ENCODE assay signal across 23 cellular contexts in genomic region chr9:113775714-113776113, GRCh38.
"Had no signal": no experiment of that assay in that cellular context is flagged by ENCODE, and none has a peak within 500 bp of the region (broad histone marks: within the 10 kb centered on the region; RNA-seq: fewer than 3 reads in every experiment).

No MANE protein-coding gene starts in this region.

- H3K9me3 ChIP-seq: ovary, prostate gland, thoracic aorta had no signal

- H3K36me3 Mint-ChIP-seq: activated naive CD8-positive, alpha-beta T cell treated with anti-CD3 and anti-CD28 coated beads, Interleukin-2, amount 10 ng/mL, durations not matched to agents 7 days and 5 days; naive thymus-derived CD8-positive, alpha-beta T cell; T-cell; type B pancreatic cell had no signal

- DNase-seq: activated CD4-positive, alpha-beta T cell treated with anti-CD3 and anti-CD28 coated beads, Interleukin-2, amount 10 ng/mL, durations not matched to agents 7 days and 5 days; activated CD4-positive, CD25-positive, alpha-beta regulatory T cell treated with anti-CD3 and anti-CD28 coated beads, Interleukin-2, amount 50 U/mL, for 72 hours; activated CD8-positive, alpha-beta T cell treated with anti-CD3 and anti-CD28 coated beads, Interleukin-2, amount 10 ng/mL, durations not matched to agents 7 days and 5 days; activated naive CD4-positive, alpha-beta T cell treated with anti-CD3 and anti-CD28 coated beads for 36 hours; activated naive CD8-positive, alpha-beta T cell treated with anti-CD3 and anti-CD28 coated beads, Interleukin-2, amount 10 ng/mL, durations not matched to agents 7 days and 5 days; activated T-cell treated with anti-CD3 and anti-CD28 coated beads, Interleukin-2, amount 50 U/mL, for 48 hours; effector CD8-positive, alpha-beta T cell; heart right ventricle; kidney; naive thymus-derived CD8-positive, alpha-beta T cell; ovary; stimulated activated CD4-positive, alpha-beta T cell treated with anti-CD3 and anti-CD28 coated beads, Interleukin-4, amount 100 ng/mL, for 24 hours; stimulated activated naive CD4-positive, alpha-beta T cell treated with Interleukin-2 at 50 U/mL for 16 hours; T-cell; WERI-Rb-1 had no signal

- H3K36me3 ChIP-seq: cardiac muscle cell, heart right ventricle, ovary, prostate gland, thoracic aorta, WERI-Rb-1 had no signal

- H3K27ac ChIP-seq: cardiac muscle cell, heart right ventricle, ovary, prostate gland, thoracic aorta, WERI-Rb-1 had no signal

- H3K27me3 ChIP-seq: cardiac muscle cell, ovary had no signal

- H3K4me3 ChIP-seq: cardiac muscle cell, heart right ventricle, lung, ovary, prostate gland, thoracic aorta had no signal

- H3K27ac Mint-ChIP-seq: activated CD4-positive, alpha-beta T cell treated with anti-CD3 and anti-CD28 coated beads, Interleukin-2, amount 10 ng/mL, durations not matched to agents 7 days and 5 days; activated CD8-positive, alpha-beta T cell treated with anti-CD3 and anti-CD28 coated beads, Interleukin-2, amount 10 ng/mL, durations not matched to agents 7 days and 5 days; activated naive CD4-positive, alpha-beta T cell treated with anti-CD3 and anti-CD28 coated beads for 36 hours; activated naive CD8-positive, alpha-beta T cell treated with anti-CD3 and anti-CD28 coated beads, Interleukin-2, amount 10 ng/mL, durations not matched to agents 7 days and 5 days; naive thymus-derived CD8-positive, alpha-beta T cell; T-cell; T-helper 2 cell treated with Interferon-gamma antibody and Interleukin-4, amounts not matched to agents 5 μg/mL and 100 μg/mL, for 36 hours; type B pancreatic cell had no signal

- H3K4me3 Mint-ChIP-seq: activated CD4-positive, alpha-beta T cell treated with anti-CD3 and anti-CD28 coated beads, Interleukin-2, amount 10 ng/mL, durations not matched to agents 7 days and 5 days; activated CD8-positive, alpha-beta T cell treated with anti-CD3 and anti-CD28 coated beads, Interleukin-2, amount 10 ng/mL, durations not matched to agents 7 days and 5 days; activated naive CD4-positive, alpha-beta T cell treated with anti-CD3 and anti-CD28 coated beads for 36 hours; activated naive CD8-positive, alpha-beta T cell treated with anti-CD3 and anti-CD28 coated beads, Interleukin-2, amount 10 ng/mL, durations not matched to agents 7 days and 5 days; naive thymus-derived CD8-positive, alpha-beta T cell; T-cell; T-helper 2 cell treated with Interferon-gamma antibody and Interleukin-4, amounts not matched to agents 5 μg/mL and 100 μg/mL, for 36 hours; type B pancreatic cell had no signal

- H3K9me3 Mint-ChIP-seq: activated CD4-positive, alpha-beta T cell treated with anti-CD3 and anti-CD28 coated beads, Interleukin-2, amount 10 ng/mL, durations not matched to agents 7 days and 5 days; activated naive CD4-positive, alpha-beta T cell treated with anti-CD3 and anti-CD28 coated beads for 36 hours; activated naive CD8-positive, alpha-beta T cell treated with anti-CD3 and anti-CD28 coated beads, Interleukin-2, amount 10 ng/mL, durations not matched to agents 7 days and 5 days; T-cell; T-helper 2 cell treated with Interferon-gamma antibody and Interleukin-4, amounts not matched to agents 5 μg/mL and 100 μg/mL, for 36 hours had no signal

- ATAC-seq: activated CD8-positive, alpha-beta T cell treated with anti-CD3 and anti-CD28 coated beads, Interleukin-2, amount 10 ng/mL, durations not matched to agents 7 days and 5 days; esophagus mucosa; heart right ventricle; naive thymus-derived CD8-positive, alpha-beta T cell; SK-N-SH treated with all-trans-retinoic acid at 6 μM for 48 hours; T-cell had no signal

- H3K4me1 Mint-ChIP-seq: activated CD4-positive, alpha-beta T cell treated with anti-CD3 and anti-CD28 coated beads, Interleukin-2, amount 10 ng/mL, durations not matched to agents 7 days and 5 days; activated naive CD8-positive, alpha-beta T cell treated with anti-CD3 and anti-CD28 coated beads, Interleukin-2, amount 10 ng/mL, durations not matched to agents 7 days and 5 days; naive thymus-derived CD8-positive, alpha-beta T cell; T-cell had no signal
